Comparison of ENCODE assay signal across 11 cellular contexts in genomic region chr7:139703468-139704307, GRCh38.
A peak's percentile ranks its signal among the peaks of the same experiment; 100 is the strongest.
DNase-seq lines count a peak whose midpoint lies in the region; ATAC-seq and TF ChIP-seq lines count a peak whose summit lies in the region.
"Had no signal": no experiment of that assay in that cellular context is flagged by ENCODE, and none has a peak within 500 bp of the region (broad histone marks: within the 10 kb centered on the region; RNA-seq: fewer than 3 reads in every experiment).

No MANE protein-coding gene starts in this region.

- H3K27me3 ChIP-seq in right lobe of liver (no peaks in the 10 kb centered on the region), thyroid gland (no peaks in the 10 kb centered on the region)

- H3K4me1 ChIP-seq in right lobe of liver (peaks cover 2 to 33% (median 16%) of the 10 kb centered on the region in 4 donors), thyroid gland (peaks cover 8 to 11% of the 10 kb centered on the region in 2 donors)

- H3K4me3 ChIP-seq in GM12875 (ENCODE audit: low read depth, low read length), result peak overlapping the region; percentile 26
- H3K4me3 ChIP-seq in right lobe of liver, result no peak overlapping the region
- no peak overlapping the region for H3K4me3 ChIP-seq in thyroid gland (replicated peaks in 1 of 3)
- H3K4me3 ChIP-seq: smooth muscle cell had no signal

- WGBS in right lobe of liver (ENCODE audit: insufficient coverage, low coverage, low lambda C conversion rate, missing lambda C conversion rate), result 67% methylated on average over 4 of the region's 5 CpGs
- 84 to 94% methylated on average over 5 of the region's 5 CpGs for WGBS in thyroid gland, 2 donors

- no peak for TF ChIP-seq CTCF in GM12875 (IDR thresholded peaks at IDR 0.05; ENCODE audit: borderline replicate concordance, insufficient read depth, low read depth, low read length)
- TF ChIP-seq CTCF in right lobe of liver (IDR thresholded peaks at IDR 0.05), result no peak
- no peak for TF ChIP-seq CTCF in thyroid gland (IDR thresholded peaks at IDR 0.05)

- no peak for TF ChIP-seq POLR2A in right lobe of liver (IDR thresholded peaks at IDR 0.05)
- TF ChIP-seq POLR2A in thyroid gland (IDR thresholded peaks at IDR 0.05), result no peak

- DNase-seq in right lobe of liver (no peak), hippocampal formation (lab: John Stamatoyannopoulos, UW) (no peak), thyroid gland (no peak), NCI-H2196 (lab: John Stamatoyannopoulos, UW; ENCODE audit: unreplicated experiment) (no peak), amygdala (lab: John Stamatoyannopoulos, UW) (no peak)
- DNase-seq: cortex of kidney had no signal

- H3K36me3 ChIP-seq in right lobe of liver (peaks cover 0 to 7% (median 2%) of the 10 kb centered on the region in 4 donors), thyroid gland (no peaks in the 10 kb centered on the region)

- H3K9me3 ChIP-seq in right lobe of liver, result no peaks in the 10 kb centered on the region
- H3K9me3 ChIP-seq in thyroid gland, result no peaks in the 10 kb centered on the region

- intact Hi-C loops in right lobe of liver (cut with DNase I) (no loop called here), thyroid gland (cut with DNase I) (no loop called here)

- ATAC-seq in GM21576 (IDR thresholded peaks at IDR 0.05; ENCODE audit: unreplicated experiment), result peak; percentile 14
- peak; percentile 10 for ATAC-seq in HG03571 (IDR thresholded peaks at IDR 0.05; ENCODE audit: unreplicated experiment)
- ATAC-seq in right lobe of liver, result peak; percentile 37 to 54 (median 47)

- peak overlapping the region; percentile 30 to 76 (median 64) for H3K27ac ChIP-seq in right lobe of liver
- H3K27ac ChIP-seq in thyroid gland, result peak overlapping the region in 1 of 3 donors; percentile 3
- H3K27ac ChIP-seq: C4-2B had no signal
